ENCODE assay signal across 8 cellular contexts in the genomic region with DNA sequence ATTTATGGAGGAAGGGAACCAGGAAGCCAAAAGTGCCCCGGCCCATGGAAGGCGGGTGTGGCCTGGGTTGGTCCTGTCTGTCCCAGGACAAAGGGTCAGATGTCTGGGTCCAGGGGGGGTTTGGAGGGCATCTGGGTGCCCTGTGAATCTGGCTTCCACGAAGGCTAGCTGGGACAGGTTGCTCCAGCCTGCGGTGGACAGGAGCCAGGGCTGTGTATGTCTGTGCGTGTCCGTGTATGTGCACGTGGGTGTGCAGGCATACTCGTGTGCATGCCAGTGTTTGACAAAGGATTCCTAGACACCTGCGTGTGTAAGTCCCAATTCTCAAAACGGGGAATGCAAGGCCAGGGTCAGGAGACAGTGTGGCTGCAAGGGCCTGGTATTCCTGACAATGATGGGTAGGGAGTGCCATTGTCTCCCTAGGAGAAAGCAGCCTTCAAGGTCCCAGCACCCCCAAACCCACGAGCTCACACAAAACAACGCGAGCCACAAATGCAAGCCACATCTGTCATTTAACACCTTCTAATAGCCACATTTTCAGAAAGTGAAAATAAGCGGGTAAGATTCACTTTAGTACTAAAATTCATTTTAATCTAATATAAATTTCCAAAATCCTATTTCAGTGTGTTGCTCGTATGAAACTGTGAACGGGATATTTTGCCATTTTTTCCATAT.
DNase-seq lines count a peak whose midpoint lies in the region; ATAC-seq, FAIRE-seq and TF ChIP-seq lines count a peak whose summit lies in the region.

No MANE protein-coding gene starts in this region.

- no peak for FAIRE-seq in keratinocyte (lab: Jason Lieb, UNC)

- H3K9me3 ChIP-seq in keratinocyte (ENCODE audit: control insufficient read depth, low read depth, low read length): no peaks in the 10 kb centered on the region

- H3K27ac ChIP-seq in keratinocyte (ENCODE audit: control insufficient read depth, insufficient read depth, low read length): peak overlapping the region; percentile 96
- peak overlapping the region; percentile 96 for H3K27ac ChIP-seq in temporal lobe (ENCODE audit: low read depth, low read length)

- H3K9me3 Mint-ChIP-seq in activated naive CD8-positive, alpha-beta T cell treated with anti-CD3 and anti-CD28 coated beads, Interleukin-2, amount 50 U/mL, for 24 hours: no peaks in the 10 kb centered on the region

- H2AFZ ChIP-seq in keratinocyte (ENCODE audit: control insufficient read depth, low read length): no peak overlapping the region

- no peaks in the 10 kb centered on the region for H3K36me3 Mint-ChIP-seq in activated naive CD8-positive, alpha-beta T cell treated with anti-CD3 and anti-CD28 coated beads, Interleukin-2, amount 50 U/mL, for 24 hours (ENCODE audit: low read depth)

- peak overlapping the region; percentile 100 for H3K4me2 ChIP-seq in keratinocyte (ENCODE audit: control insufficient read depth, extremely low read depth, insufficient read depth, low read depth, low read length)

- no peak for ATAC-seq in activated naive CD8-positive, alpha-beta T cell treated with anti-CD3 and anti-CD28 coated beads, Interleukin-2, amount 50 U/mL, for 24 hours
- ATAC-seq in GM21786 (IDR thresholded peaks at IDR 0.05; ENCODE audit: unreplicated experiment): no peak
- ATAC-seq in GM21515 (IDR thresholded peaks at IDR 0.05; ENCODE audit: unreplicated experiment): no peak
- no peak for ATAC-seq in GM21619 (IDR thresholded peaks at IDR 0.05; ENCODE audit: unreplicated experiment)

- no peaks in the 10 kb centered on the region for H3K27me3 ChIP-seq in keratinocyte (ENCODE audit: control insufficient read depth, extremely low read depth, insufficient read depth, low read length)

- H3K4me3 ChIP-seq in keratinocyte (ENCODE audit: control insufficient read depth in 2 of 3, extremely low read depth in 1 of 3, insufficient read depth in 2 of 3, low read depth in 1 of 3, low read length in 3 of 3): peak overlapping the region; percentile 66 to 72 (median 69)

- H3K4me3 Mint-ChIP-seq in activated naive CD8-positive, alpha-beta T cell treated with anti-CD3 and anti-CD28 coated beads, Interleukin-2, amount 50 U/mL, for 24 hours: peak overlapping the region; percentile 85

- H3K36me3 ChIP-seq in keratinocyte (ENCODE audit: control insufficient read depth in 2 of 2, extremely low read depth in 1 of 2, insufficient read depth in 2 of 2, low read length in 2 of 2): peaks cover 0 to 1% of the 10 kb centered on the region in 2 experiments

- peaks cover 73% of the 10 kb centered on the region for H3K4me1 ChIP-seq in keratinocyte (ENCODE audit: control insufficient read depth, extremely low read depth, insufficient read depth, low read length)

- dilution Hi-C loops in keratinocyte (cut with MboI; ENCODE audit: extremely low pct_ligation_motif_present, low sequenced_read_pairs): no loop called here

- H3K9me1 ChIP-seq in keratinocyte (ENCODE audit: control insufficient read depth, extremely low read depth, insufficient read depth, low read length): no peaks in the 10 kb centered on the region

- peaks cover 77% of the 10 kb centered on the region for H3K79me2 ChIP-seq in keratinocyte (ENCODE audit: control insufficient read depth, insufficient read depth, low read length)

- DNase-seq in NCI-H1105 treated with DMSO at 0.1 percent for 48 hours (lab: John Stamatoyannopoulos, UW) (peak; percentile 40), NCI-H1105 (lab: John Stamatoyannopoulos, UW) (no peak), keratinocyte (ENCODE audit: low read depth, low spot score) (no peak)
- DNase-seq in activated naive CD8-positive, alpha-beta T cell treated with anti-CD3 and anti-CD28 coated beads, Interleukin-2, amount 50 U/mL, for 24 hours: no peak

- H3K27me3 Mint-ChIP-seq in activated naive CD8-positive, alpha-beta T cell treated with anti-CD3 and anti-CD28 coated beads, Interleukin-2, amount 50 U/mL, for 24 hours: no peaks in the 10 kb centered on the region

- H3K27ac Mint-ChIP-seq in activated naive CD8-positive, alpha-beta T cell treated with anti-CD3 and anti-CD28 coated beads, Interleukin-2, amount 50 U/mL, for 24 hours: peak overlapping the region; percentile 92

- TF ChIP-seq CTCF in keratinocyte (optimal IDR thresholded peaks at IDR 0.05 in 1 of 3, IDR thresholded peaks at IDR 0.05 in 1 of 3, conservative IDR thresholded peaks at IDR 0.05 in 1 of 3; ENCODE audit: extremely low read depth in 1 of 3, insufficient read depth in 2 of 3, low read length in 3 of 3): no peak

- H4K20me1 ChIP-seq in keratinocyte (ENCODE audit: control insufficient read depth, extremely low read depth, insufficient read depth, low read length): no peaks in the 10 kb centered on the region

- peak overlapping the region; percentile 89 for H3K9ac ChIP-seq in keratinocyte (ENCODE audit: control insufficient read depth, extremely low read depth, insufficient read depth, low read length)

- peaks cover 67% of the 10 kb centered on the region for H3K4me1 Mint-ChIP-seq in activated naive CD8-positive, alpha-beta T cell treated with anti-CD3 and anti-CD28 coated beads, Interleukin-2, amount 50 U/mL, for 24 hours
